In genomic region chr1:12582649-12583048, GRCh38 we compare ENCODE assay signal across 29 cellular contexts. TPM values are rescaled to one million over a fixed set of nuclear protein-coding genes. Genes with fewer than 3 reads are reported as not detected.
"Had no signal": no experiment of that assay in that cellular context is flagged by ENCODE, and none has a peak within 500 bp of the region (broad histone marks: within the 10 kb centered on the region; RNA-seq: fewer than 3 reads in every experiment).

No MANE protein-coding gene starts in this region.

- H3K4me1 Mint-ChIP-seq: endodermal cell had no signal

- H3K4me1 ChIP-seq: lower lobe of right lung, pancreas, right atrium auricular region, testis, transverse colon had no signal

- ATAC-seq: esophagus mucosa, left lobe of liver, lower lobe of right lung, mucosa of descending colon, pancreas had no signal

- H3K27me3 ChIP-seq: pancreas, right atrium auricular region, testis, transverse colon had no signal

- H3K4me3 Mint-ChIP-seq: central memory CD8-positive, alpha-beta T cell; dendritic cell treated with granulocyte-macrophage colony-stimulating factor and Interleukin-4, amounts not matched to agents 40 ng/mL and 50 ng/mL, for 4 days; endodermal cell; nephron progenitor cell had no signal

- H3K27ac Mint-ChIP-seq: dendritic cell treated with granulocyte-macrophage colony-stimulating factor and Interleukin-4, amounts not matched to agents 40 ng/mL and 50 ng/mL, for 4 days; endodermal cell; nephron progenitor cell had no signal

- H3K9me3 ChIP-seq: lower lobe of right lung, mucosa of descending colon, pancreas, right atrium auricular region, testis, transverse colon had no signal

- H3K27ac ChIP-seq: lower lobe of right lung, pancreas, right atrium auricular region, testis, transverse colon, VCaP had no signal

- FAIRE-seq: bronchial epithelial cell, pancreas, TTC549 had no signal

- DNase-seq: activated CD4-positive, alpha-beta T cell treated with anti-CD3 and anti-CD28 coated beads for 4 hours; activated CD4-positive, alpha-beta T cell treated with anti-CD3 and anti-CD28 coated beads, Interleukin-2, amount 50 U/mL, for 48 hours; activated CD8-positive, alpha-beta memory T cell treated with anti-CD3 and anti-CD28 coated beads for 24 hours; activated gamma-delta T cell; activated naive CD4-positive, alpha-beta T cell treated with anti-CD3 and anti-CD28 coated beads, Interleukin-2, amount 50 U/mL, for 16 hours; anterior cingulate cortex; endodermal cell; foreskin fibroblast; kidney glomerular epithelial cell; lower lobe of right lung; mesendoderm; mucosa of descending colon; nephron progenitor cell; stimulated activated CD4-positive, alpha-beta T cell treated with anti-CD3 and anti-CD28 coated beads, Interleukin-15, amount 100 ng/mL, for 24 hours; stimulated activated CD4-positive, alpha-beta T cell treated with anti-CD3 and anti-CD28 coated beads, Interleukin-2, amount 100 ng/mL, for 24 hours; stimulated activated naive CD4-positive, alpha-beta T cell treated with Interleukin-2 at 50 U/mL for 16 hours; T-helper 9 cell; testis; transverse colon had no signal

- H3K27me3 Mint-ChIP-seq: central memory CD8-positive, alpha-beta T cell; dendritic cell treated with granulocyte-macrophage colony-stimulating factor and Interleukin-4, amounts not matched to agents 40 ng/mL and 50 ng/mL, for 4 days had no signal

- H3K9me3 Mint-ChIP-seq: central memory CD8-positive, alpha-beta T cell; dendritic cell treated with granulocyte-macrophage colony-stimulating factor and Interleukin-4, amounts not matched to agents 40 ng/mL and 50 ng/mL, for 4 days; endodermal cell; nephron progenitor cell had no signal

- H3K4me3 ChIP-seq: lower lobe of right lung, mucosa of descending colon, pancreas, right atrium auricular region, testis, transverse colon had no signal

RNA-seq across cellular contexts. Expression of gene DHRS3, which starts 35.4 kb away (rescaled TPM):
- total RNA-seq: myocyte had no signal
